ENCODE assay signal across 8 cellular contexts in genomic region chr9:124480621-124480981, GRCh38. TPM values are rescaled to one million over a fixed set of nuclear protein-coding genes. Genes with fewer than 3 reads are reported as not detected.
DNase-seq lines count a peak whose midpoint lies in the region; ATAC-seq and TF ChIP-seq lines count a peak whose summit lies in the region.

No MANE protein-coding gene starts in this region.

- no peaks in the 10 kb centered on the region for H3K36me3 Mint-ChIP-seq in activated T-helper 2 cell treated with anti-CD3 and anti-CD28 coated beads, Interferon-gamma antibody, Interleukin-2, Interleukin-4, amounts not matched to agents 10 μg/mL and 5 μg/mL and 100 μg/mL, durations not matched to agents 14 hours and 24 hours and 36 hours (ENCODE audit: low read depth)

- no peak overlapping the region for H3K9ac ChIP-seq in SK-N-SH

- H3K9me3 Mint-ChIP-seq in activated T-helper 2 cell treated with anti-CD3 and anti-CD28 coated beads, Interferon-gamma antibody, Interleukin-2, Interleukin-4, amounts not matched to agents 10 μg/mL and 5 μg/mL and 100 μg/mL, durations not matched to agents 14 hours and 24 hours and 36 hours = no peaks in the 10 kb centered on the region

- 0 out of 2 replicates have a peak, but pooled peaks have one; percentile 19 for TF ChIP-seq RAD21 in SK-N-SH (IDR thresholded peaks at IDR 0.05; ENCODE audit: low read length)

- H3K4me3 ChIP-seq in HFF-Myc (replicated peaks; ENCODE audit: low read depth, low read length) (no peak overlapping the region), SK-N-SH (ENCODE audit: low read depth in 2 of 2, low read length in 1 of 2) (no peak overlapping the region)

- POLR2A ChIA-PET in SK-N-SH (lab: Yijun Ruan, JAX) = no interaction called here

- H3K27me3 ChIP-seq in SK-N-SH (ENCODE audit: insufficient read depth) = no peaks in the 10 kb centered on the region; the same call in 1 of the 2 replicates

- H3K4me1 ChIP-seq in SK-N-SH (ENCODE audit: control insufficient read depth in 1 of 2, insufficient read depth in 2 of 2, low read depth in 1 of 2, low read length in 1 of 2) = peaks cover 0 to 10% of the 10 kb centered on the region in 2 experiments; a peak in 1 of 4 replicates

- TF ChIP-seq CTCF in HFF-Myc (IDR thresholded peaks at IDR 0.05; ENCODE audit: low read depth, low read length, missing control alignments) (peak; percentile 68), SK-N-SH (IDR thresholded peaks at IDR 0.05) (peak; percentile 41)

- peak; percentile 80 for DNase-seq in D341Med (ENCODE audit: low spot score)
- peak; percentile 1 for DNase-seq in HFF-Myc (ENCODE audit: extremely low read depth, low read depth)
- DNase-seq in SK-N-SH = peak; percentile 80
- peak; percentile 85 for DNase-seq in iPS-NIHi11 (ENCODE audit: low spot score)
- DNase-seq in activated T-helper 2 cell treated with anti-CD3 and anti-CD28 coated beads, Interferon-gamma antibody, Interleukin-2, Interleukin-4, amounts not matched to agents 10 μg/mL and 5 μg/mL and 100 μg/mL, durations not matched to agents 14 hours and 24 hours and 36 hours (ENCODE audit: low spot score) = no peak
- no peak for DNase-seq in T-helper 1 cell
- no peak for DNase-seq in NCI-H2196 treated with DMSO at 0.1 percent for 48 hours (lab: John Stamatoyannopoulos, UW; ENCODE audit: unreplicated experiment)

- CTCF ChIA-PET in SK-N-SH (lab: Yijun Ruan, JAX) = interaction anchor here (0.9 to 2.0 kb wide), 3 partner anchors 12 to 57 kb away, joined by 4 read pairs; no protein-coding TSS in a partner anchor

- H2AFZ ChIP-seq in SK-N-SH (ENCODE audit: low read depth) = no peak overlapping the region

- H3K9me3 ChIP-seq in SK-N-SH = no peaks in the 10 kb centered on the region

- no peak overlapping the region for H3K27ac Mint-ChIP-seq in activated T-helper 2 cell treated with anti-CD3 and anti-CD28 coated beads, Interferon-gamma antibody, Interleukin-2, Interleukin-4, amounts not matched to agents 10 μg/mL and 5 μg/mL and 100 μg/mL, durations not matched to agents 14 hours and 24 hours and 36 hours

- no peaks in the 10 kb centered on the region for H3F3A ChIP-seq in SK-N-SH (replicated peaks; ENCODE audit: insufficient read depth)

- intact Hi-C loops in activated T-helper 2 cell treated with anti-CD3 and anti-CD28 coated beads, Interferon-gamma antibody, Interleukin-2, Interleukin-4, amounts not matched to agents 10 μg/mL and 5 μg/mL and 100 μg/mL, durations not matched to agents 14 hours and 24 hours and 36 hours (cut with micrococcal nuclease) = no loop called here

- no peak overlapping the region for H3K4me3 Mint-ChIP-seq in activated T-helper 2 cell treated with anti-CD3 and anti-CD28 coated beads, Interferon-gamma antibody, Interleukin-2, Interleukin-4, amounts not matched to agents 10 μg/mL and 5 μg/mL and 100 μg/mL, durations not matched to agents 14 hours and 24 hours and 36 hours (ENCODE audit: low read depth)

- H3K27ac ChIP-seq in SK-N-SH (ENCODE audit: low read depth in 2 of 2, low read length in 1 of 2) = no peak overlapping the region

- 64% methylated on average over 6 of the region's 7 CpGs for WGBS in SK-N-SH (ENCODE audit: low lambda C conversion rate)

- H3K9me2 ChIP-seq in SK-N-SH = no peaks in the 10 kb centered on the region

- no peak for TF ChIP-seq EP300 in SK-N-SH (IDR thresholded peaks at IDR 0.05; ENCODE audit: borderline replicate concordance in 1 of 2, low read depth in 1 of 2, low read length in 1 of 2)

- no peak for ATAC-seq in GM18498 (IDR thresholded peaks at IDR 0.05; ENCODE audit: unreplicated experiment)

- H3K79me2 ChIP-seq in SK-N-SH (ENCODE audit: insufficient read depth) = no peaks in the 10 kb centered on the region

- no peaks in the 10 kb centered on the region for H3K4me1 Mint-ChIP-seq in activated T-helper 2 cell treated with anti-CD3 and anti-CD28 coated beads, Interferon-gamma antibody, Interleukin-2, Interleukin-4, amounts not matched to agents 10 μg/mL and 5 μg/mL and 100 μg/mL, durations not matched to agents 14 hours and 24 hours and 36 hours (ENCODE audit: low read depth)

- H4K20me1 ChIP-seq in SK-N-SH (ENCODE audit: insufficient read depth) = no peaks in the 10 kb centered on the region

- no peaks in the 10 kb centered on the region for H3K36me3 ChIP-seq in SK-N-SH (replicated peaks in 1 of 2; ENCODE audit: control insufficient read depth in 1 of 2, insufficient read depth in 2 of 2, low read length in 1 of 2)

- H3K27me3 Mint-ChIP-seq in activated T-helper 2 cell treated with anti-CD3 and anti-CD28 coated beads, Interferon-gamma antibody, Interleukin-2, Interleukin-4, amounts not matched to agents 10 μg/mL and 5 μg/mL and 100 μg/mL, durations not matched to agents 14 hours and 24 hours and 36 hours (ENCODE audit: low read depth) = peaks cover 8% of the 10 kb centered on the region

- H3K4me2 ChIP-seq in SK-N-SH = no peak overlapping the region

TF ChIP-seq in SK-N-SH, 30 proteins besides CTCF, POLR2A, EP300 and RAD21 (continues in another document):
- TF ChIP-seq ELF1 (IDR thresholded peaks at IDR 0.05) = no peak
- no peak for TF ChIP-seq USF2 (IDR thresholded peaks at IDR 0.05; ENCODE audit: borderline replicate concordance, low read depth, low read length)
- no peak for TF ChIP-seq GABPA (IDR thresholded peaks at IDR 0.05; ENCODE audit: low read depth)
- TF ChIP-seq PBX3 (IDR thresholded peaks at IDR 0.05) = no peak
- TF ChIP-seq RXRA (IDR thresholded peaks at IDR 0.05; ENCODE audit: borderline replicate concordance, low read depth) = no peak
- TF ChIP-seq POLR2AphosphoS5 (IDR thresholded peaks at IDR 0.05; ENCODE audit: low read depth, low read length) = no peak
- TF ChIP-seq REST (IDR thresholded peaks at IDR 0.05; ENCODE audit: low read depth, low read length) = no peak
- TF ChIP-seq SIN3A (IDR thresholded peaks at IDR 0.05; ENCODE audit: borderline replicate concordance, low read depth, low read length) = no peak
- no peak for TF ChIP-seq MEF2A (IDR thresholded peaks at IDR 0.05; ENCODE audit: borderline replicate concordance, low read depth)
- TF ChIP-seq GATA2 (CRISPR knock-in tag; IDR thresholded peaks at IDR 0.05) = no peak
- TF ChIP-seq RCOR1 (IDR thresholded peaks at IDR 0.05; ENCODE audit: low read length) = no peak
- no peak for TF ChIP-seq YY1 (IDR thresholded peaks at IDR 0.05; ENCODE audit: low read depth)
- no peak for TF ChIP-seq CHD2 (IDR thresholded peaks at IDR 0.05; ENCODE audit: low read length, partially characterized antibody)
- no peak for TF ChIP-seq SMC3 (IDR thresholded peaks at IDR 0.05; ENCODE audit: low read depth, low read length)
- no peak for TF ChIP-seq NRF1 (IDR thresholded peaks at IDR 0.05; ENCODE audit: low read depth, low read length)

RNA-seq across cellular contexts. Expression of gene NR5A1, which starts 26.6 kb away (rescaled TPM):
- not detected in 2 replicates for polyA plus RNA-seq in SK-N-SH (2012; rRNA removed)
- polyA plus RNA-seq in SK-N-SH (2012; cell fraction: cytosol; rRNA removed) = not detected in 2 replicates
- polyA plus RNA-seq in SK-N-SH (2012; cell fraction: nucleus; rRNA removed) = 0.02 and 0.09 TPM in 2 replicates
- total RNA-seq in activated T-helper 2 cell treated with anti-CD3 and anti-CD28 coated beads, Interferon-gamma antibody, Interleukin-2, Interleukin-4, amounts not matched to agents 10 μg/mL and 5 μg/mL and 100 μg/mL, durations not matched to agents 14 hours and 24 hours and 36 hours = not detected in 2 replicates

RNA-seq across cellular contexts. Expression of gene ADGRD2, which starts 30.4 kb away (rescaled TPM):
- polyA plus RNA-seq in SK-N-SH (2012; rRNA removed) = 0.05 and 0.10 TPM in 2 replicates
- not detected in 2 replicates for polyA plus RNA-seq in SK-N-SH (2012; cell fraction: cytosol; rRNA removed)
- polyA plus RNA-seq in SK-N-SH (2012; cell fraction: nucleus; rRNA removed) = 0.11 and 0.31 TPM in 2 replicates
- total RNA-seq in activated T-helper 2 cell treated with anti-CD3 and anti-CD28 coated beads, Interferon-gamma antibody, Interleukin-2, Interleukin-4, amounts not matched to agents 10 μg/mL and 5 μg/mL and 100 μg/mL, durations not matched to agents 14 hours and 24 hours and 36 hours = not detected in 2 replicates

Comparison
In these comparisons a context has a peak if more than half of its experiments do, and no peak if none do; other contexts are left out.
1. DNase-seq: peak in D341Med (single experiment), HFF-Myc (single experiment), SK-N-SH (single experiment) and iPS-NIHi11 (single experiment); none in activated T-helper 2 cell treated with anti-CD3 and anti-CD28 coated beads, Interferon-gamma antibody, Interleukin-2, Interleukin-4, amounts not matched to agents 10 μg/mL and 5 μg/mL and 100 μg/mL, durations not matched to agents 14 hours and 24 hours and 36 hours (single experiment), T-helper 1 cell (0 of 5) and NCI-H2196 treated with DMSO at 0.1 percent for 48 hours (single experiment).